24 cellular contexts compared by ENCODE assay signal in the genomic region with DNA sequence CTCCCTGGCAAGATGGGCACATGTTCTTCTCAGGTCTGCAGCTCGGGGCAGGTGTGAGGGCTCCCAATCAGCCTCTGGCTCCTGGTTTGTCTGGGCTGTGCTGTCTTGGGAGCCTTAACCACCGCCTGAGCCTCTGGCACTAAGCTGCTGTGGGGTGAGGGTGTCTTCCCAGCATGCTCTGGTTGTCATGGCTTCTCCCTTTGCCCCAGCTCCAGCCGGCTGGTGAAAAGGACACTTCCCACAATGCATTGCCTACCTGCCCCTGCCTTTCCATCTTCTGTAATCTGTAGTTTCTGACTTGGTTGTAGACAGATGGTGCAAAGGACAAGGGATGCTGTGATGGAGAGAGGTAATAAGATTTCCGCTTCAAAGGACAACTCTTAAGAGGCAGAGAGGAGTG.
DNase-seq lines count a peak whose midpoint lies in the region; ATAC-seq and TF ChIP-seq lines count a peak whose summit lies in the region.
"Had no signal": no experiment of that assay in that cellular context is flagged by ENCODE, and none has a peak within 500 bp of the region (broad histone marks: within the 10 kb centered on the region; RNA-seq: fewer than 3 reads in every experiment).

No MANE protein-coding gene starts in this region.

- H3K4me3 Mint-ChIP-seq in stimulated activated effector memory CD8-positive, alpha-beta T cell treated with anti-CD3 and anti-CD28 coated beads, Interleukin-12 subunit alpha, Interleukin-12 subunit beta, amount 100 ng/mL, for 72 hours: no peak overlapping the region
- H3K4me3 Mint-ChIP-seq in WTC11: no peak overlapping the region

- no peak for TF ChIP-seq RAD21 in HCT116 (IDR thresholded peaks at IDR 0.05; ENCODE audit: low read depth)

- POLR2A ChIA-PET in HCT116 (lab: Charles Lee) (interaction anchor here (0.6 kb wide), 1 partner anchor 246 kb away, joined by 3 read pairs; no protein-coding TSS in a partner anchor), WTC11 (lab: Charles Lee) (no interaction called here)

- H3K4me2 ChIP-seq in HCT116 (ENCODE audit: low read length): no peak overlapping the region

- RAD21 ChIA-PET in HCT116 (lab: Charles Lee; ENCODE audit: low non-redundant PET in 1 of 2, low total read pairs in 2 of 2, uncharacterized antibody in 2 of 2, unreplicated experiment in 2 of 2): interaction anchor here in 1 of 2 experiments (0.5 kb wide), 1 partner anchor 44 kb away, joined by 3 read pairs; no protein-coding TSS in a partner anchor

- no peak for DNase-seq in HCT116 (ENCODE audit: low read depth, low spot score)
- peak; percentile 97 for DNase-seq in NCI-H524 (lab: John Stamatoyannopoulos, UW)
- peak; percentile 64 for DNase-seq in WERI-Rb-1
- DNase-seq in stimulated activated effector memory CD8-positive, alpha-beta T cell treated with anti-CD3 and anti-CD28 coated beads, Interleukin-12 subunit alpha, Interleukin-12 subunit beta, amount 100 ng/mL, for 72 hours (ENCODE audit: low spot score in 2 of 2): no peak
- DNase-seq in WTC11 (ENCODE audit: low spot score): no peak
- DNase-seq in HUDEP-2 (lab: John Stamatoyannopoulos, UW; ENCODE audit: unreplicated experiment in 76 of 76): no peak
- DNase-seq in DMS53 treated with DMSO at 0.1 percent for 48 hours (lab: John Stamatoyannopoulos, UW; ENCODE audit: unreplicated experiment): no peak
- DNase-seq: 8988T, ACHN, Calu3, DND-41, HCEC 1CT, Kasumi-1, MV-4-11, NCI-H1105 treated with DMSO at 0.1 percent for 48 hours, NCI-H146, NCI-H2029, NCI-H345, NCI-H510A treated with DMSO at 0.1 percent for 48 hours, NCI-H774, Right ventricle myocardium superior, RPMI8226 had no signal

- H3K4me1 Mint-ChIP-seq in stimulated activated effector memory CD8-positive, alpha-beta T cell treated with anti-CD3 and anti-CD28 coated beads, Interleukin-12 subunit alpha, Interleukin-12 subunit beta, amount 100 ng/mL, for 72 hours: peaks cover 21% of the 10 kb centered on the region
- H3K4me1 Mint-ChIP-seq in WTC11: peaks cover 11% of the 10 kb centered on the region

- H3K4me1 ChIP-seq in HCT116 (ENCODE audit: control insufficient read depth in 1 of 2, insufficient read depth in 2 of 2, low read length in 2 of 2): peaks cover 0 to 5% of the 10 kb centered on the region in 2 experiments; a peak in 1 of 4 replicates

- H3K9me2 ChIP-seq in HCT116 (ENCODE audit: insufficient read depth): no peaks in the 10 kb centered on the region

- no peaks in the 10 kb centered on the region for H3K27me3 Mint-ChIP-seq in WTC11 (ENCODE audit: low read depth)

- TF ChIP-seq POLR2A in HCT116 (IDR thresholded peaks at IDR 0.05; ENCODE audit: borderline replicate concordance, extremely low read depth, insufficient read depth, insufficient read length): no peak

- H2AFZ ChIP-seq in HCT116 (ENCODE audit: low read depth, low read length, poor library complexity, severe bottlenecking): peak overlapping the region; percentile 38

- H3K9me3 ChIP-seq in HCT116 (ENCODE audit: control insufficient read depth in 1 of 2, insufficient read depth in 1 of 2, low read depth in 1 of 2, low read length in 2 of 2) (no peaks in the 10 kb centered on the region), WERI-Rb-1 (ENCODE audit: severe bottlenecking) (no peaks in the 10 kb centered on the region)

- CTCF ChIA-PET in HCT116 (lab: Charles Lee) (no interaction called here), WTC11 (lab: Charles Lee) (no interaction called here)

- BruUV-seq in HCT116 (replicated peaks; lab: Mats Ljungman, UMichigan): no TSS peak

- H3K9me3 Mint-ChIP-seq in stimulated activated effector memory CD8-positive, alpha-beta T cell treated with anti-CD3 and anti-CD28 coated beads, Interleukin-12 subunit alpha, Interleukin-12 subunit beta, amount 100 ng/mL, for 72 hours: no peaks in the 10 kb centered on the region
- H3K9me3 Mint-ChIP-seq in WTC11: no peaks in the 10 kb centered on the region

- no peaks in the 10 kb centered on the region for H3K79me2 ChIP-seq in HCT116 (ENCODE audit: insufficient read depth, low read length)

- intact Hi-C loops in HCT116 (cut with micrococcal nuclease): no loop called here

- ATAC-seq in HCT116: peak; percentile 61
- ATAC-seq in stimulated activated effector memory CD8-positive, alpha-beta T cell treated with anti-CD3 and anti-CD28 coated beads, Interleukin-12 subunit alpha, Interleukin-12 subunit beta, amount 100 ng/mL, for 72 hours: no peak
- ATAC-seq in WTC11: no peak
- ATAC-seq: HepG2 had no signal

- no peak overlapping the region for H3K9ac ChIP-seq in HCT116 (ENCODE audit: low read length)

- no peak overlapping the region for H3K4me3 ChIP-seq in HCT116 (replicated peaks in 1 of 2; ENCODE audit: low read depth in 1 of 2, low read length in 2 of 2)
- H3K4me3 ChIP-seq in WERI-Rb-1 (ENCODE audit: low read depth, low read length): no peak overlapping the region
- H3K4me3 ChIP-seq: SK-N-MC had no signal

- H3K36me3 Mint-ChIP-seq in stimulated activated effector memory CD8-positive, alpha-beta T cell treated with anti-CD3 and anti-CD28 coated beads, Interleukin-12 subunit alpha, Interleukin-12 subunit beta, amount 100 ng/mL, for 72 hours: no peaks in the 10 kb centered on the region
- H3K36me3 Mint-ChIP-seq in WTC11: no peaks in the 10 kb centered on the region

- H4K20me1 ChIP-seq in HCT116 (ENCODE audit: insufficient read depth): no peaks in the 10 kb centered on the region

- peak overlapping the region; percentile 13 for H3K27ac Mint-ChIP-seq in stimulated activated effector memory CD8-positive, alpha-beta T cell treated with anti-CD3 and anti-CD28 coated beads, Interleukin-12 subunit alpha, Interleukin-12 subunit beta, amount 100 ng/mL, for 72 hours
- H3K27ac Mint-ChIP-seq in WTC11: no peak overlapping the region

- H3K36me3 ChIP-seq in HCT116 (ENCODE audit: control insufficient read depth in 1 of 2, insufficient read depth in 2 of 2, low read length in 2 of 2) (no peaks in the 10 kb centered on the region), WERI-Rb-1 (no peaks in the 10 kb centered on the region)

- H3K27me3 ChIP-seq in HCT116 (ENCODE audit: insufficient read depth, low read length) (no peaks in the 10 kb centered on the region; the same call in 1 of the 2 replicates), WERI-Rb-1 (ENCODE audit: insufficient read depth, low read depth, severe bottlenecking) (no peaks in the 10 kb centered on the region)

- no peak overlapping the region for H3K27ac ChIP-seq in HCT116 (ENCODE audit: low read depth, low read length)
- H3K27ac ChIP-seq in WERI-Rb-1: 0 out of 2 replicates have a peak overlapping the region, but pooled peaks have one; percentile 19
- H3K27ac ChIP-seq: SK-N-MC had no signal

- TF ChIP-seq CTCF in HCT116 (IDR thresholded peaks at IDR 0.05 in 2 of 3, conservative IDR thresholded peaks at IDR 0.05 in 1 of 3; ENCODE audit: borderline replicate concordance in 1 of 3, insufficient read depth in 1 of 3, low read depth in 2 of 3, low read length in 2 of 3) (no peak), WERI-Rb-1 (IDR thresholded peaks at IDR 0.05; ENCODE audit: low read depth, low read length) (no peak), WTC11 (IDR thresholded peaks at IDR 0.05) (no peak)

TF ChIP-seq in HCT116, 20 proteins besides CTCF, POLR2A, EP300 and RAD21:
- no peak for TF ChIP-seq ZNF274 (IDR thresholded peaks at IDR 0.05; ENCODE audit: low read depth, low read length)

TF ChIP-seq in WTC11, 78 proteins besides CTCF, POLR2A, EP300 and RAD21:
- TF ChIP-seq SMAD3 (CRISPR knock-in tag; IDR thresholded peaks at IDR 0.05; ENCODE audit: borderline replicate concordance) (no peak), FOXP1 (CRISPR knock-in tag; IDR thresholded peaks at IDR 0.05; ENCODE audit: borderline replicate concordance) (no peak), NFATC4 (CRISPR knock-in tag; IDR thresholded peaks at IDR 0.05) (no peak), CREM (CRISPR knock-in tag; IDR thresholded peaks at IDR 0.05) (no peak), IRF2 (CRISPR knock-in tag; IDR thresholded peaks at IDR 0.05; ENCODE audit: borderline replicate concordance, low read depth) (no peak)
- TF ChIP-seq, protein P1, sequence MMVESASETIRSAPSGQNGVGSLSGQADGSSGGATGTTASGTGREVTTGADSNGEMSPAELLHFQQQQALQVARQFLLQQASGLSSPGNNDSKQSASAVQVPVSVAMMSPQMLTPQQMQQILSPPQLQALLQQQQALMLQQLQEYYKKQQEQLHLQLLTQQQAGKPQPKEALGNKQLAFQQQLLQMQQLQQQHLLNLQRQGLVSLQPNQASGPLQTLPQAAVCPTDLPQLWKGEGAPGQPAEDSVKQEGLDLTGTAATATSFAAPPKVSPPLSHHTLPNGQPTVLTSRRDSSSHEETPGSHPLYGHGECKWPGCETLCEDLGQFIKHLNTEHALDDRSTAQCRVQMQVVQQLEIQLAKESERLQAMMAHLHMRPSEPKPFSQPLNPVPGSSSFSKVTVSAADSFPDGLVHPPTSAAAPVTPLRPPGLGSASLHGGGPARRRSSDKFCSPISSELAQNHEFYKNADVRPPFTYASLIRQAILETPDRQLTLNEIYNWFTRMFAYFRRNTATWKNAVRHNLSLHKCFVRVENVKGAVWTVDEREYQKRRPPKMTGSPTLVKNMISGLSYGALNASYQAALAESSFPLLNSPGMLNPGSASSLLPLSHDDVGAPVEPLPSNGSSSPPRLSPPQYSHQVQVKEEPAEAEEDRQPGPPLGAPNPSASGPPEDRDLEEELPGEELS (CRISPR knock-in tag; IDR thresholded peaks at IDR 0.05): no peak

Comparison
In these comparisons a context has a peak if more than half of its experiments do, and no peak if none do; other contexts are left out.
1. DNase-seq: peak in NCI-H524 (2 of 2) and WERI-Rb-1 (single experiment); none in HCT116 (single experiment), stimulated activated effector memory CD8-positive, alpha-beta T cell treated with anti-CD3 and anti-CD28 coated beads, Interleukin-12 subunit alpha, Interleukin-12 subunit beta, amount 100 ng/mL, for 72 hours (0 of 2), WTC11 (single experiment), HUDEP-2 (0 of 76) and DMS53 treated with DMSO at 0.1 percent for 48 hours (single experiment).